In the genomic region with DNA sequence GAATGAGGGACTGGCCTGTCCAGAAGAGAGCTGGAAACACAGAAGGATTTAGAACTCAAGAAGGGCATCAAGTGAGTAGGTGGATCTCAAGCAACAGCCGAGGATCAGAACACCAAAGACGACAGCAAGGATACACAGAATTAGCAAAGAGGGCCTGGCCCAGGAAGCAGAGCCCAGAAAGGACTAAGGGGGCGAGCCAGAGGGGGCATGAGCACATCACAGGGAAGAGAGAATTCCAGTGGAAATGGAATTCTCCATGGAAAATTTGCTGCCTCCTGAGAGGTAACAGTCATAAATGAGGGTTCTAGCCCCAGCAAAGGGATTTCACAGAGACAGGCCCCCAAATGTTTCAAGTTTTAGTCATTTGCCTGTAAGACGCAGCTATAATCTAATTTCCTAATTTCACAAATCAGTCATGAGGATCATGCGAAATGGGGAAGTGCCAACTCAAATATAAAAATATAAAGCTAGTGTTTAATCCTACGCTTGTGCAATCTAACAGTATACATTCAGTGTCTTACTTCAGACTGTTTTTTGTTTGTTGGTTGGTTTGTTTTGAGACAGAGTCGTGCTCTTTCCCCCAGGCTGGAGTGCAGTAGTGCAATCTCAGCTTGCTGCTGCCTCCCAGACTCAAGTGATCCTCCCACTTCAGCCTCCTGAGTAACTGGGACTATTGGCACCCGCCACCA, we compare ENCODE assay signal across 8 cellular contexts. TPM values are rescaled to one million over a fixed set of nuclear protein-coding genes. Genes with fewer than 3 reads are reported as not detected.
A peak's percentile ranks its signal among the peaks of the same experiment; 100 is the strongest.
DNase-seq lines count a peak whose midpoint lies in the region; ATAC-seq and TF ChIP-seq lines count a peak whose summit lies in the region.

No MANE protein-coding gene starts in this region.

- H3K27me3 Mint-ChIP-seq in activated naive CD4-positive, alpha-beta T cell treated with anti-CD3 and anti-CD28 coated beads, Interleukin-2, amount 50 U/mL, for 24 hours: no peaks in the 10 kb centered on the region
- H3K27me3 Mint-ChIP-seq in activated T-helper 2 cell treated with anti-CD3 and anti-CD28 coated beads, Interferon-gamma antibody, Interleukin-2, Interleukin-4, amounts not matched to agents 10 μg/mL and 5 μg/mL and 100 μg/mL, durations not matched to agents 14 hours and 24 hours and 36 hours (ENCODE audit: low read depth): no peaks in the 10 kb centered on the region
- peaks cover 0 to 3% (median 1%) of the 10 kb centered on the region in 3 donors for H3K27me3 Mint-ChIP-seq in immature natural killer cell (ENCODE audit: low read depth in 3 of 3)

- no peaks in the 10 kb centered on the region for H3K27me3 ChIP-seq in upper lobe of left lung

- no peaks in the 10 kb centered on the region for H3K36me3 ChIP-seq in upper lobe of left lung

- H3K27ac ChIP-seq in upper lobe of left lung: peak overlapping the region; percentile 45 to 84 (median 76)

- H3K4me1 ChIP-seq in upper lobe of left lung: peaks cover 19 to 33% (median 24%) of the 10 kb centered on the region in 4 donors

- H3K27ac Mint-ChIP-seq in activated naive CD4-positive, alpha-beta T cell treated with anti-CD3 and anti-CD28 coated beads, Interleukin-2, amount 50 U/mL, for 24 hours: peak overlapping the region; percentile 100
- H3K27ac Mint-ChIP-seq in activated T-helper 2 cell treated with anti-CD3 and anti-CD28 coated beads, Interferon-gamma antibody, Interleukin-2, Interleukin-4, amounts not matched to agents 10 μg/mL and 5 μg/mL and 100 μg/mL, durations not matched to agents 14 hours and 24 hours and 36 hours: peak overlapping the region; percentile 95
- peak overlapping the region; percentile 78 to 92 (median 84) for H3K27ac Mint-ChIP-seq in immature natural killer cell

- DNase-seq in activated naive CD4-positive, alpha-beta T cell treated with Interleukin-2 at 50 U/mL for 16 hours: no peak
- DNase-seq in activated T-helper 2 cell treated with anti-CD3 and anti-CD28 coated beads, Interferon-gamma antibody, Interleukin-2, Interleukin-4, amounts not matched to agents 10 μg/mL and 5 μg/mL and 100 μg/mL, durations not matched to agents 14 hours and 24 hours and 36 hours (ENCODE audit: low spot score): no peak
- DNase-seq in immature natural killer cell (no peak), upper lobe of left lung (no peak), NCI-H1105 (lab: John Stamatoyannopoulos, UW) (no peak), NCI-H526 (lab: John Stamatoyannopoulos, UW) (no peak)

- TF ChIP-seq CTCF in upper lobe of left lung (IDR thresholded peaks at IDR 0.05): no peak

- TF ChIP-seq EP300 in upper lobe of left lung (IDR thresholded peaks at IDR 0.05): peak in 1 of 4 donors; percentile 14

- intact Hi-C loops in activated T-helper 2 cell treated with anti-CD3 and anti-CD28 coated beads, Interferon-gamma antibody, Interleukin-2, Interleukin-4, amounts not matched to agents 10 μg/mL and 5 μg/mL and 100 μg/mL, durations not matched to agents 14 hours and 24 hours and 36 hours (cut with micrococcal nuclease): no loop called here

- peak overlapping the region; percentile 89 for H3K4me3 Mint-ChIP-seq in activated naive CD4-positive, alpha-beta T cell treated with anti-CD3 and anti-CD28 coated beads, Interleukin-2, amount 50 U/mL, for 24 hours
- peak overlapping the region; percentile 68 for H3K4me3 Mint-ChIP-seq in activated T-helper 2 cell treated with anti-CD3 and anti-CD28 coated beads, Interferon-gamma antibody, Interleukin-2, Interleukin-4, amounts not matched to agents 10 μg/mL and 5 μg/mL and 100 μg/mL, durations not matched to agents 14 hours and 24 hours and 36 hours (ENCODE audit: low read depth)
- peak overlapping the region; percentile 29 to 71 (median 36) for H3K4me3 Mint-ChIP-seq in immature natural killer cell

- peaks cover 76% of the 10 kb centered on the region for H3K4me1 Mint-ChIP-seq in activated naive CD4-positive, alpha-beta T cell treated with anti-CD3 and anti-CD28 coated beads, Interleukin-2, amount 50 U/mL, for 24 hours
- H3K4me1 Mint-ChIP-seq in activated T-helper 2 cell treated with anti-CD3 and anti-CD28 coated beads, Interferon-gamma antibody, Interleukin-2, Interleukin-4, amounts not matched to agents 10 μg/mL and 5 μg/mL and 100 μg/mL, durations not matched to agents 14 hours and 24 hours and 36 hours (ENCODE audit: low read depth): peaks cover 57% of the 10 kb centered on the region
- H3K4me1 Mint-ChIP-seq in immature natural killer cell: peaks cover 66 to 79% of the 10 kb centered on the region in 2 donors

- ATAC-seq in upper lobe of left lung (ENCODE audit: low FRiP score in 2 of 2) (peak in 1 of 2 donors; percentile 65), GM19324 (IDR thresholded peaks at IDR 0.05; ENCODE audit: low FRiP score, unreplicated experiment) (no peak)

- H3K9me3 ChIP-seq in upper lobe of left lung: no peaks in the 10 kb centered on the region

- H3K4me3 ChIP-seq in upper lobe of left lung: no peak overlapping the region

- H3K9me3 Mint-ChIP-seq in activated naive CD4-positive, alpha-beta T cell treated with anti-CD3 and anti-CD28 coated beads, Interleukin-2, amount 50 U/mL, for 24 hours: no peaks in the 10 kb centered on the region
- H3K9me3 Mint-ChIP-seq in activated T-helper 2 cell treated with anti-CD3 and anti-CD28 coated beads, Interferon-gamma antibody, Interleukin-2, Interleukin-4, amounts not matched to agents 10 μg/mL and 5 μg/mL and 100 μg/mL, durations not matched to agents 14 hours and 24 hours and 36 hours: no peaks in the 10 kb centered on the region
- no peaks in the 10 kb centered on the region for H3K9me3 Mint-ChIP-seq in immature natural killer cell

- TF ChIP-seq POLR2A in upper lobe of left lung (IDR thresholded peaks at IDR 0.05): no peak

- peaks cover 21% of the 10 kb centered on the region for H3K36me3 Mint-ChIP-seq in activated naive CD4-positive, alpha-beta T cell treated with anti-CD3 and anti-CD28 coated beads, Interleukin-2, amount 50 U/mL, for 24 hours
- H3K36me3 Mint-ChIP-seq in activated T-helper 2 cell treated with anti-CD3 and anti-CD28 coated beads, Interferon-gamma antibody, Interleukin-2, Interleukin-4, amounts not matched to agents 10 μg/mL and 5 μg/mL and 100 μg/mL, durations not matched to agents 14 hours and 24 hours and 36 hours (ENCODE audit: low read depth): peaks cover 71% of the 10 kb centered on the region
- peaks cover 0 to 9% (median 9%) of the 10 kb centered on the region in 3 donors for H3K36me3 Mint-ChIP-seq in immature natural killer cell

- WGBS in upper lobe of left lung, 2 donors: 64 to 69% methylated on average over 8 of the region's 8 CpGs

RNA-seq across cellular contexts. Expression of gene FNBP1, which starts 46.7 kb away (rescaled TPM):
- 358 and 359 TPM in 2 replicates for total RNA-seq in activated T-helper 2 cell treated with anti-CD3 and anti-CD28 coated beads, Interferon-gamma antibody, Interleukin-2, Interleukin-4, amounts not matched to agents 10 μg/mL and 5 μg/mL and 100 μg/mL, durations not matched to agents 14 hours and 24 hours and 36 hours
- polyA plus RNA-seq in immature natural killer cell: 100 to 1,000 TPM; 113 to 136 (median 135) TPM
- 10 to 100 TPM; 34.8 to 85.4 (median 51.6) TPM for total RNA-seq in upper lobe of left lung

RNA-seq across cellular contexts. Expression of gene GPR107, which starts 57.4 kb away (rescaled TPM):
- 22.3 and 23.7 TPM in 2 replicates for total RNA-seq in activated T-helper 2 cell treated with anti-CD3 and anti-CD28 coated beads, Interferon-gamma antibody, Interleukin-2, Interleukin-4, amounts not matched to agents 10 μg/mL and 5 μg/mL and 100 μg/mL, durations not matched to agents 14 hours and 24 hours and 36 hours
- polyA plus RNA-seq in immature natural killer cell: 1 to 10 TPM; 3.4 to 9.5 (median 5.9) TPM
- total RNA-seq in upper lobe of left lung: 10 to 100 TPM; 26.5 to 44.4 (median 35.3) TPM

Comparison
In these comparisons a context has a peak if more than half of its experiments do, and no peak if none do; other contexts are left out.
1. H3K4me3 Mint-ChIP-seq: peak in every context shown above with its lines; median percentile 89 in activated naive CD4-positive, alpha-beta T cell treated with anti-CD3 and anti-CD28 coated beads, Interleukin-2, amount 50 U/mL, for 24 hours; 68 in activated T-helper 2 cell treated with anti-CD3 and anti-CD28 coated beads, Interferon-gamma antibody, Interleukin-2, Interleukin-4, amounts not matched to agents 10 μg/mL and 5 μg/mL and 100 μg/mL, durations not matched to agents 14 hours and 24 hours and 36 hours; 36 in immature natural killer cell.